25 cellular contexts compared by ENCODE assay signal in the genomic region with DNA sequence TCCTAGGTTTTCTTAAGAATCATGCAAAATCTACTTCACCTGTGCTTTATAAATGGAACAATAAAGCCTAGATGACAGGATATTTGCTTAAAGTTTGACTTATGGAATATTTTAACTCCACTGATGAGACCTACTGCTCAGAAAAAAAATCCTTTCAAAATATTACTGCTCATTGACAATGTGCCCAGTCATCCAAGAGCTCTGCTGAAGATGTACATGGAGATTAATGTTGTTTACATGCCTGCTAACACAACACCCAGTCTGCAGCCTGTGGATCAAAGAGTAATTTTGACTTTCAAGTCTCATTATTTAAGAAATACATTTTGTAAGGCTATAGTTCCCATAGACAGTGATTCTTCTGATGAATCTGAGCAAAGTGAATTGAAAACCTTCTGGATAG.
"Had no signal": no experiment of that assay in that cellular context is flagged by ENCODE, and none has a peak within 500 bp of the region (broad histone marks: within the 10 kb centered on the region; RNA-seq: fewer than 3 reads in every experiment).

No MANE protein-coding gene starts in this region.

- H3K27me3 Mint-ChIP-seq: naive thymus-derived CD4-positive, alpha-beta T cell had no signal

- H3K27ac ChIP-seq: coronary artery, dorsolateral prefrontal cortex, esophagus squamous epithelium, gastrocnemius medialis, heart right ventricle, left ventricle myocardium inferior, lower lobe of right lung had no signal

- H3K36me3 ChIP-seq: esophagus squamous epithelium, gastrocnemius medialis, heart right ventricle, left ventricle myocardium inferior, lower lobe of right lung had no signal

- H3K4me1 ChIP-seq: esophagus squamous epithelium, gastrocnemius medialis, heart right ventricle, left ventricle myocardium inferior, lower lobe of right lung had no signal

- H3K27ac Mint-ChIP-seq: immature natural killer cell; mesothelial cell of epicardium; naive thymus-derived CD4-positive, alpha-beta T cell had no signal

- H3K27me3 ChIP-seq: dorsolateral prefrontal cortex, esophagus squamous epithelium, gastrocnemius medialis, heart right ventricle had no signal

- FAIRE-seq: colon, endothelial cell of umbilical vein, kidney had no signal

- DNase-seq: dermis blood vessel endothelial cell; dorsolateral prefrontal cortex; effector CD4-positive, alpha-beta T cell; effector memory CD4-positive, alpha-beta T cell; esophagus squamous epithelium; foreskin fibroblast; foreskin melanocyte; gastrocnemius medialis; glutamatergic neuron; head of caudate nucleus; heart right ventricle; hypothalamus; immature natural killer cell; islet precursor cell; kidney; kidney glomerular epithelial cell; left colon; left ventricle myocardium inferior; lower lobe of right lung; mesenchymal stem cell; naive thymus-derived CD4-positive, alpha-beta T cell had no signal

- H3K4me3 Mint-ChIP-seq: immature natural killer cell; mesothelial cell of epicardium; naive thymus-derived CD4-positive, alpha-beta T cell had no signal

- H3K4me1 Mint-ChIP-seq: immature natural killer cell; mesothelial cell of epicardium; naive thymus-derived CD4-positive, alpha-beta T cell had no signal

- H3K4me3 ChIP-seq: coronary artery, dorsolateral prefrontal cortex, esophagus squamous epithelium, gastrocnemius medialis, heart right ventricle, left ventricle myocardium inferior, lower lobe of right lung had no signal

- H3K36me3 Mint-ChIP-seq: immature natural killer cell; mesothelial cell of epicardium; naive thymus-derived CD4-positive, alpha-beta T cell had no signal

- H3K9me3 ChIP-seq: esophagus squamous epithelium, gastrocnemius medialis, lower lobe of right lung had no signal
